Comparison of ENCODE assay signal across 19 cellular contexts in the genomic region with DNA sequence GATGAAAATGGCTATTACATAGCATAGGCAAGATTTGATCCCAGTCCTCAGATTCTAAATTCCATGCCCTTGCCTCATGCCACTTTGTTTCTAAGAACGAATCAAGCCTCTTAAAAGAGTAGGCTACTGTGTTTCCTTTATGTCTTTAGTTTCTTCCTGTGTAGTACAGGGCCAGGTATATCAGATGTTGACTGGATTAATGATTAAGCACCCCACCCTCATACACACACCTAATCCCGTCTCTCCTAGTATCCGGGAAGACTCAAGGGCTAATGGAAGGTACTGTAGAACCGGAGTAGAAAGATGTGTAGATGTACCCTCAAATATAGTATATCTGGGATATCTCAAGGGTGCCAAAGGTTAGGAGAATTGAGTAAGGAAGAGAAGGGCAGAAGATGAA. TPM values are rescaled to one million over a fixed set of nuclear protein-coding genes. Genes with fewer than 3 reads are reported as not detected.
"Had no signal": no experiment of that assay in that cellular context is flagged by ENCODE, and none has a peak within 500 bp of the region (broad histone marks: within the 10 kb centered on the region; RNA-seq: fewer than 3 reads in every experiment).

No MANE protein-coding gene starts in this region.

- H3K36me3 ChIP-seq: neutrophil, upper lobe of left lung, uterus had no signal

- H3K9me3 Mint-ChIP-seq: dendritic cell treated with granulocyte-macrophage colony-stimulating factor and Interleukin-4, amounts not matched to agents 40 ng/mL and 50 ng/mL, for 4 days; endodermal cell; naive thymus-derived CD4-positive, alpha-beta T cell; nephron progenitor cell; stimulated activated effector memory CD8-positive, alpha-beta T cell treated with anti-CD3 and anti-CD28 coated beads, Interleukin-12 subunit alpha, Interleukin-12 subunit beta, amount 100 ng/mL, for 72 hours had no signal

- ATAC-seq: foreskin keratinocyte; naive thymus-derived CD4-positive, alpha-beta T cell; right cardiac atrium; stimulated activated effector memory CD8-positive, alpha-beta T cell treated with anti-CD3 and anti-CD28 coated beads, Interleukin-12 subunit alpha, Interleukin-12 subunit beta, amount 100 ng/mL, for 72 hours; stimulated activated naive CD8-positive, alpha-beta T cell treated with anti-CD3 and anti-CD28 coated beads, Interleukin-15, Interleukin-2, amounts not matched to agents 100 U/mL and 50 U/mL, for 24 hours had no signal

- H3K4me3 ChIP-seq: tibial artery, upper lobe of left lung, uterus had no signal

- H3K27ac ChIP-seq: foreskin keratinocyte, neutrophil, tibial artery, upper lobe of left lung, uterus had no signal

- H3K27me3 ChIP-seq: foreskin keratinocyte, neutrophil, tibial artery, upper lobe of left lung, uterus had no signal

- H3K36me3 Mint-ChIP-seq: naive thymus-derived CD4-positive, alpha-beta T cell; stimulated activated effector memory CD8-positive, alpha-beta T cell treated with anti-CD3 and anti-CD28 coated beads, Interleukin-12 subunit alpha, Interleukin-12 subunit beta, amount 100 ng/mL, for 72 hours had no signal

- H3K27ac Mint-ChIP-seq: dendritic cell treated with granulocyte-macrophage colony-stimulating factor and Interleukin-4, amounts not matched to agents 40 ng/mL and 50 ng/mL, for 4 days; endodermal cell; naive thymus-derived CD4-positive, alpha-beta T cell; nephron progenitor cell; stimulated activated effector memory CD8-positive, alpha-beta T cell treated with anti-CD3 and anti-CD28 coated beads, Interleukin-12 subunit alpha, Interleukin-12 subunit beta, amount 100 ng/mL, for 72 hours had no signal

- DNase-seq: endodermal cell; foreskin keratinocyte; kidney; left colon; mesendoderm; naive thymus-derived CD4-positive, alpha-beta T cell; nephron progenitor cell; right cardiac atrium; stimulated activated CD4-positive, alpha-beta T cell treated with anti-CD3 and anti-CD28 coated beads, Interleukin-4, amount 100 ng/mL, for 1 hour; stimulated activated CD8-positive, alpha-beta memory T cell treated with anti-CD3 and anti-CD28 coated beads, Interleukin-4, amount 100 ng/mL, for 48 hours; stimulated activated naive CD8-positive, alpha-beta T cell treated with anti-CD3 and anti-CD28 coated beads, Interleukin-15, Interleukin-2, amounts not matched to agents 100 U/mL and 50 U/mL, for 24 hours; tibial artery; upper lobe of left lung; uterus had no signal

- H3K4me1 ChIP-seq: foreskin keratinocyte, tibial artery, uterus had no signal

- H3K9me3 ChIP-seq: neutrophil, tibial artery, upper lobe of left lung, uterus had no signal

- H3K4me1 Mint-ChIP-seq: naive thymus-derived CD4-positive, alpha-beta T cell; stimulated activated effector memory CD8-positive, alpha-beta T cell treated with anti-CD3 and anti-CD28 coated beads, Interleukin-12 subunit alpha, Interleukin-12 subunit beta, amount 100 ng/mL, for 72 hours had no signal

- FAIRE-seq: colon, endothelial cell of umbilical vein, kidney had no signal

- H3K4me3 Mint-ChIP-seq: dendritic cell treated with granulocyte-macrophage colony-stimulating factor and Interleukin-4, amounts not matched to agents 40 ng/mL and 50 ng/mL, for 4 days; endodermal cell; naive thymus-derived CD4-positive, alpha-beta T cell; nephron progenitor cell; stimulated activated effector memory CD8-positive, alpha-beta T cell treated with anti-CD3 and anti-CD28 coated beads, Interleukin-12 subunit alpha, Interleukin-12 subunit beta, amount 100 ng/mL, for 72 hours had no signal

RNA-seq across cellular contexts. Expression of a gene that starts 6.7 kb away (rescaled TPM):
- polyA plus RNA-seq: naive thymus-derived CD4-positive, alpha-beta T cell had no signal
